In the genomic region with DNA sequence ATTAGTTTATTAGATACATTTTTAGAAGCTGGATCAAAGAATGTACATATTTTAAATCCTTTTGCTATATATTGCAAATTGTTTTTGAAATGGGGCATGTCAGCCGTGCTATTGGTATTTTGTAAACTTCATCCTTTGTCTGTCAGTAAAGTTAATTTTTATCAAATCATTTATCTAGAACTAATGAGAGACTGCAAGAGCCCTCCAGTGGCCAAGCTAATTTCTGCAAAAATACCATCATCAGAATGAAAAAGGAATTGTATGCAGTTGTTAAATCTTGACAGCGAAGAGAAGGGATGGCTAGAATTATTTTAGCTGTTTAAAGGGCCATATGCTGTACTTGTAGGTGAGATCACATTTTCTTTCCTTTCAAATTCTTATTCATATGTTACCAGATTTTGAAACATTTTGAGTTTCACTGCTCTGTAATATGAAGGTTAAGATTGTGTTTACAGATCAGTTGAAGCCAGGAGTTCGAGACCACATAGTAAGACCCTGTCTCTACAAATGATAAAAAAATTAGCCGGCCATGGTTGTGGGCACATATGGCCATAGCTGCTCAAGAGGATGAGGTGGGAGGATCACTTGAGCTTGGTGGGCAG, we compare ENCODE assay signal across 8 cellular contexts. TPM values are rescaled to one million over a fixed set of nuclear protein-coding genes. Genes with fewer than 3 reads are reported as not detected.
DNase-seq lines count a peak whose midpoint lies in the region; ATAC-seq and TF ChIP-seq lines count a peak whose summit lies in the region.

No MANE protein-coding gene starts in this region.

- H3F3A ChIP-seq in MM.1S (ENCODE audit: insufficient read depth, low read length): no peaks in the 10 kb centered on the region

- ATAC-seq in lung (ENCODE audit: insufficient read depth, low FRiP score): no peak
- ATAC-seq in HG02938 (IDR thresholded peaks at IDR 0.05; ENCODE audit: unreplicated experiment): no peak
- ATAC-seq in GM18502 (IDR thresholded peaks at IDR 0.05; ENCODE audit: poor library complexity, unreplicated experiment): no peak

- no peak overlapping the region for H3K4me2 ChIP-seq in MM.1S (ENCODE audit: low read depth, low read length)

- H3K4me1 ChIP-seq in MM.1S (ENCODE audit: low read length): no peaks in the 10 kb centered on the region
- no peaks in the 10 kb centered on the region for H3K4me1 ChIP-seq in lung (ENCODE audit: control insufficient read depth in 2 of 2, insufficient read depth in 2 of 2, low read length in 2 of 2)

- TF ChIP-seq CTCF in MM.1S (IDR thresholded peaks at IDR 0.05; ENCODE audit: low read length) (peak; percentile 65), lung (IDR thresholded peaks at IDR 0.05; ENCODE audit: control extremely low read depth, extremely low read depth) (peak; percentile 29)

- H3K36me3 ChIP-seq in MM.1S (replicated peaks; ENCODE audit: insufficient read depth, low read length) (no peaks in the 10 kb centered on the region), lung (ENCODE audit: control insufficient read depth in 2 of 2, insufficient read depth in 2 of 2, low read length in 2 of 2) (no peaks in the 10 kb centered on the region)

- WGBS in lung, 2 donors: 58 to 66% methylated on average over 4 of the region's 4 CpGs

- H2AFZ ChIP-seq in MM.1S (ENCODE audit: low read length): no peak overlapping the region

- H3K4me3 ChIP-seq in MM.1S (ENCODE audit: low read length): no peak overlapping the region
- H3K4me3 ChIP-seq in lung: no peak overlapping the region

- no peaks in the 10 kb centered on the region for H3K27me3 ChIP-seq in MM.1S (replicated peaks; ENCODE audit: insufficient read depth, low read length)
- H3K27me3 ChIP-seq in lung (ENCODE audit: control insufficient read depth, insufficient read depth): no peaks in the 10 kb centered on the region

- peak; percentile 29 for DNase-seq in DMS 273 treated with DMSO at 0.1 percent for 48 hours (lab: John Stamatoyannopoulos, UW)
- DNase-seq in MM.1S: peak; percentile 51
- DNase-seq in amniotic epithelial cell (ENCODE audit: low read depth): peak; percentile 40
- no peak for DNase-seq in lung (ENCODE audit: low spot score)
- no peak for DNase-seq in UCSD-AML1 (lab: John Stamatoyannopoulos, UW; ENCODE audit: unreplicated experiment)
- DNase-seq in NK-92 treated with Interleukin-12 subunit alpha and Interleukin-12 subunit beta, amount 100 ng/mL, for 24 hours (lab: John Stamatoyannopoulos, UW): no peak

- no peaks in the 10 kb centered on the region for H3K9me2 ChIP-seq in MM.1S (replicated peaks; ENCODE audit: insufficient read depth, low read length)

- no peaks in the 10 kb centered on the region for H3K79me2 ChIP-seq in MM.1S (ENCODE audit: low read length)

- H4K20me1 ChIP-seq in MM.1S (ENCODE audit: insufficient read depth, low read length): no peaks in the 10 kb centered on the region

- H3K9ac ChIP-seq in MM.1S (ENCODE audit: low read length): no peak overlapping the region

- H3K9me3 ChIP-seq in MM.1S (replicated peaks; ENCODE audit: insufficient read depth, low read length): no peaks in the 10 kb centered on the region
- H3K9me3 ChIP-seq in lung (ENCODE audit: control insufficient read depth in 2 of 2, insufficient read depth in 1 of 2, low read length in 1 of 2): no peaks in the 10 kb centered on the region

- H3K27ac ChIP-seq in MM.1S (ENCODE audit: low read length): no peak overlapping the region
- H3K27ac ChIP-seq in lung (ENCODE audit: low read depth in 1 of 2, low read length in 1 of 2): no peak overlapping the region

RNA-seq across cellular contexts. Expression of a gene that starts 8.1 kb away (rescaled TPM):
- 10 to 100 TPM in 1 of 2 donors, 1 to 10 TPM in 1; 6.0 to 11.5 TPM for total RNA-seq in lung
- polyA plus RNA-seq in lung: 1 to 10 TPM; 2.1 to 3.7 TPM

RNA-seq across cellular contexts. Expression of a gene that starts 53.0 kb away (rescaled TPM):
- total RNA-seq in lung: 100 to 1,000 TPM in 1 of 2 donors, 10 to 100 TPM in 1; 57.3 to 110 TPM
- polyA plus RNA-seq in lung: 10 to 100 TPM; 16.5 to 19.6 TPM

Comparison
In these comparisons a context has a peak if more than half of its experiments do, and no peak if none do; other contexts are left out.
1. DNase-seq: peak in DMS 273 treated with DMSO at 0.1 percent for 48 hours (single experiment), MM.1S (single experiment) and amniotic epithelial cell (single experiment); none in lung (single experiment), UCSD-AML1 (single experiment) and NK-92 treated with Interleukin-12 subunit alpha and Interleukin-12 subunit beta, amount 100 ng/mL, for 24 hours (single experiment).